ENCODE assay signal across 12 cellular contexts in the genomic region with DNA sequence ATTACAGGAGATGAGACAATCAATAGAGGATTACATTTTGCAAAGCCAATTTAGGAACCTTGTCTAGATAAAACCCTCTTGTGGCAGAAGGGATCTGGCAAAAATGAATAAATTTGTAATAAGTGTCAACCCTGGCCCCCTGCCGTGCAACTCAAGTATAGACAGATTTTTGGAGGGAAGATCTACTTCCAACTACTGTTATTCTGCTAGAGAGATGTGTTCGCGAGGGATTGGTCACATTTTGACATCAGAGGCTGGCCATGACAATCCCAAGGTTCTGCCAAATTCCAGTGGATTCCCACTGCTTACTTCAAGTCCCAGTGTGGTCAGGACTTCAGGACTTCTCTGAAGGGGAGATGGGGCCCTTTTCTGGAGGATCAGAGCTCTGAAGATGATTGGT.
DNase-seq lines count a peak whose midpoint lies in the region; ATAC-seq and TF ChIP-seq lines count a peak whose summit lies in the region.
"Had no signal": no experiment of that assay in that cellular context is flagged by ENCODE, and none has a peak within 500 bp of the region (broad histone marks: within the 10 kb centered on the region; RNA-seq: fewer than 3 reads in every experiment).

No MANE protein-coding gene starts in this region.

- H3K27ac Mint-ChIP-seq in activated CD8-positive, alpha-beta T cell treated with anti-CD3 and anti-CD28 coated beads for 36 hours: no peak overlapping the region
- H3K27ac Mint-ChIP-seq: activated CD4-positive, alpha-beta T cell treated with anti-CD3 and anti-CD28 coated beads for 36 hours had no signal

- H3K9me3 ChIP-seq in IMR-90 (ENCODE audit: control insufficient read depth, insufficient read depth, low read length): no peaks in the 10 kb centered on the region
- no peaks in the 10 kb centered on the region for H3K9me3 ChIP-seq in adrenal gland (replicated peaks in 1 of 3)
- no peaks in the 10 kb centered on the region for H3K9me3 ChIP-seq in hepatocyte (ENCODE audit: low read depth)
- no peaks in the 10 kb centered on the region for H3K9me3 ChIP-seq in thoracic aorta

- H3K36me3 ChIP-seq in IMR-90 (ENCODE audit: control insufficient read depth, insufficient read depth, low read length): no peaks in the 10 kb centered on the region
- no peaks in the 10 kb centered on the region for H3K36me3 ChIP-seq in adrenal gland (replicated peaks in 1 of 2)
- H3K36me3 ChIP-seq in hepatocyte (replicated peaks; ENCODE audit: insufficient read depth, low read depth): no peaks in the 10 kb centered on the region
- H3K36me3 ChIP-seq in thoracic aorta: no peaks in the 10 kb centered on the region

- no peaks in the 10 kb centered on the region for H3K27me3 Mint-ChIP-seq in activated CD8-positive, alpha-beta T cell treated with anti-CD3 and anti-CD28 coated beads for 36 hours
- H3K27me3 Mint-ChIP-seq: activated CD4-positive, alpha-beta T cell treated with anti-CD3 and anti-CD28 coated beads for 36 hours had no signal

- no peak overlapping the region for H3K4me3 ChIP-seq in IMR-90 (ENCODE audit: insufficient read depth, low read depth, low read length)
- H3K4me3 ChIP-seq in adrenal gland: peak overlapping the region in 1 of 4 donors; percentile 19
- no peak overlapping the region for H3K4me3 ChIP-seq in hepatocyte
- H3K4me3 ChIP-seq in thoracic aorta: peak overlapping the region; percentile 43

- peak overlapping the region; percentile 84 for H3K56ac ChIP-seq in IMR-90 (ENCODE audit: extremely low read depth, insufficient read depth, low read length)

- intact Hi-C loops in IMR-90 (cut with micrococcal nuclease): loop anchor here (5.0 kb wide), 3 partner anchors 116 to 176 kb away; no protein-coding TSS in a partner anchor
- intact Hi-C loops in adrenal gland (cut with DNase I): loop anchor here in 1 of 2 donors (10.0 kb wide), 1 partner anchor 163 kb away; no protein-coding TSS in a partner anchor
- intact Hi-C loops in activated CD8-positive, alpha-beta T cell treated with anti-CD3 and anti-CD28 coated beads for 36 hours (cut with micrococcal nuclease): no loop called here

- H3K4me1 ChIP-seq in IMR-90 (ENCODE audit: control insufficient read depth, insufficient read depth, low read length) (peaks cover 50% of the 10 kb centered on the region), adrenal gland (replicated peaks in 1 of 2) (peaks cover 18 to 55% of the 10 kb centered on the region in 2 donors), hepatocyte (ENCODE audit: insufficient read depth) (peaks cover 43% of the 10 kb centered on the region), thoracic aorta (ENCODE audit: control insufficient read depth in 1 of 2, low read depth in 2 of 2) (peaks cover 47 to 95% of the 10 kb centered on the region in 2 donors)

- peak overlapping the region; percentile 34 for H3K18ac ChIP-seq in IMR-90 (ENCODE audit: low read depth, low read length)

- peak overlapping the region; percentile 88 for H3K4ac ChIP-seq in IMR-90 (ENCODE audit: low read depth, low read length)

- H2AFZ ChIP-seq in IMR-90 (replicated peaks; ENCODE audit: low read length, poor library complexity) (no peak overlapping the region), hepatocyte (no peak overlapping the region)

- dilution Hi-C loops in IMR-90 (cut with HindIII; ENCODE audit: low sequenced_read_pairs, unreplicated experiment): no loop called here

- peaks cover 23% of the 10 kb centered on the region for H3K4me1 Mint-ChIP-seq in activated CD8-positive, alpha-beta T cell treated with anti-CD3 and anti-CD28 coated beads for 36 hours (ENCODE audit: low read depth)

- peak overlapping the region; percentile 48 for H3K9ac ChIP-seq in IMR-90 (ENCODE audit: low read depth, low read length)

- H4K5ac ChIP-seq in IMR-90 (ENCODE audit: low read depth, low read length): peak overlapping the region; percentile 32

- ATAC-seq in IMR-90 (ENCODE audit: low read depth) (no peak), thoracic aorta (ENCODE audit: insufficient number of reproducible peaks, low FRiP score, low read depth) (no peak), GM21723 (IDR thresholded peaks at IDR 0.05; ENCODE audit: unreplicated experiment) (no peak)
- no peak for ATAC-seq in activated CD8-positive, alpha-beta T cell treated with anti-CD3 and anti-CD28 coated beads for 36 hours
- ATAC-seq: activated CD4-positive, alpha-beta T cell treated with anti-CD3 and anti-CD28 coated beads for 36 hours had no signal

- CTCF ChIA-PET in IMR-90 (lab: Yijun Ruan, JAX): interaction anchor here (1.4 kb wide), 1 partner anchor 189 kb away, joined by 3 read pairs; no protein-coding TSS in a partner anchor
- CTCF ChIA-PET in activated CD8-positive, alpha-beta T cell treated with anti-CD3 and anti-CD28 coated beads for 36 hours (lab: Charles Lee): interaction anchor here (1.3 kb wide), 1 partner anchor 28 kb away, joined by 4 read pairs; no protein-coding TSS in a partner anchor

- H3K79me2 ChIP-seq in hepatocyte: no peaks in the 10 kb centered on the region

- peak overlapping the region; percentile 74 for H2BK5ac ChIP-seq in IMR-90 (ENCODE audit: low read depth, low read length, poor library complexity, severe bottlenecking)

- H3K23ac ChIP-seq in IMR-90 (ENCODE audit: low read depth, low read length): peak overlapping the region; percentile 85

- peak overlapping the region; percentile 83 for H2BK20ac ChIP-seq in IMR-90 (ENCODE audit: low read depth, low read length)

- H3K9me2 ChIP-seq in hepatocyte (replicated peaks; ENCODE audit: insufficient read depth): no peaks in the 10 kb centered on the region

- H3K36me3 Mint-ChIP-seq in activated CD8-positive, alpha-beta T cell treated with anti-CD3 and anti-CD28 coated beads for 36 hours (ENCODE audit: low read depth): no peaks in the 10 kb centered on the region

- BruUV-seq in IMR-90 (replicated peaks; lab: Mats Ljungman, UMichigan): no TSS peak

- H4K91ac ChIP-seq in IMR-90 (ENCODE audit: insufficient read depth, low read depth, low read length): peak overlapping the region; percentile 73

- POLR2A ChIA-PET in IMR-90 (lab: Charles Lee; ENCODE audit: unreplicated experiment): interaction anchor here (1.0 kb wide), 1 partner anchor 150 kb away, joined by 3 read pairs; no protein-coding TSS in a partner anchor
- POLR2A ChIA-PET in activated CD8-positive, alpha-beta T cell treated with anti-CD3 and anti-CD28 coated beads for 36 hours (lab: Charles Lee): no interaction called here

- H2BK120ac ChIP-seq in IMR-90 (ENCODE audit: low read depth, low read length): peak overlapping the region; percentile 86

- no CpG with 5 or more reads among the region's 3 CpGs for WGBS in IMR-90 (ENCODE audit: extremely low coverage in 2 of 2, insufficient read length in 1 of 2), 2 experiments
- WGBS in adrenal gland, 4 donors: 62 to 80% (median 77%) methylated on average over 3 of the region's 3 CpGs
- WGBS in hepatocyte (ENCODE audit: low lambda C conversion rate, missing lambda C conversion rate): 87% methylated on average over 3 of the region's 3 CpGs

- no peak for TF ChIP-seq POLR2A in IMR-90 (IDR thresholded peaks at IDR 0.05; ENCODE audit: low read depth, low read length)
- TF ChIP-seq POLR2A in adrenal gland (IDR thresholded peaks at IDR 0.05): no peak

- H4K8ac ChIP-seq in IMR-90 (ENCODE audit: low read depth in 2 of 2, low read length in 2 of 2): peak overlapping the region; percentile 12 to 77; a peak in 3 of 4 replicates

- in situ Hi-C loops in IMR-90 (cut with MboI; ENCODE audit: low sequenced_read_pairs): no loop called here

- H3K27ac ChIP-seq in IMR-90 (ENCODE audit: insufficient read depth, low read length): peak overlapping the region; percentile 62
- peak overlapping the region; percentile 24 to 81 (median 70) for H3K27ac ChIP-seq in adrenal gland
- peak overlapping the region; percentile 90 for H3K27ac ChIP-seq in hepatocyte
- peak overlapping the region; percentile 84 to 98 for H3K27ac ChIP-seq in thoracic aorta

- DNase-seq in IMR-90: peak; percentile 69
- DNase-seq in adrenal gland: no peak
- DNase-seq in hepatocyte (ENCODE audit: low spot score): no peak
- DNase-seq in thoracic aorta (ENCODE audit: low spot score): no peak
- no peak for DNase-seq in NAMALWA (ENCODE audit: low spot score)
- no peak for DNase-seq in ureter (ENCODE audit: low spot score)
- no peak for DNase-seq in activated CD8-positive, alpha-beta T cell treated with anti-CD3 and anti-CD28 coated beads for 36 hours
- DNase-seq: activated CD4-positive, alpha-beta T cell treated with anti-CD3 and anti-CD28 coated beads for 36 hours; activated naive CD4-positive, alpha-beta T cell treated with Interleukin-2 at 50 U/mL for 16 hours; DMS79; RPMI8226 had no signal

- H3K14ac ChIP-seq in IMR-90 (replicated peaks; ENCODE audit: low read depth, low read length): peak overlapping the region; percentile 75

- TF ChIP-seq CTCF in IMR-90 (conservative IDR thresholded peaks at IDR 0.05; ENCODE audit: low read depth, low read length) (peak; percentile 32), adrenal gland (IDR thresholded peaks at IDR 0.05) (no peak), hepatocyte (IDR thresholded peaks at IDR 0.05; ENCODE audit: poor library complexity) (no peak), thoracic aorta (IDR thresholded peaks at IDR 0.05) (peak; percentile 19)
- no peak for TF ChIP-seq CTCF in activated CD8-positive, alpha-beta T cell treated with anti-CD3 and anti-CD28 coated beads for 36 hours (IDR thresholded peaks at IDR 0.05)

- peaks cover 50 to 87% of the 10 kb centered on the region in 2 experiments for H3K79me1 ChIP-seq in IMR-90 (ENCODE audit: low read depth in 1 of 2, low read length in 2 of 2)

- H2BK15ac ChIP-seq in IMR-90 (ENCODE audit: low read depth, low read length): peak overlapping the region; percentile 55; the same call in 1 of the 3 replicates

- no peak for TF ChIP-seq RAD21 in IMR-90 (IDR thresholded peaks at IDR 0.05; ENCODE audit: low read length)

- H2AK9ac ChIP-seq in IMR-90 (replicated peaks; ENCODE audit: low read depth, low read length, poor library complexity): peak overlapping the region; percentile 38

- peak overlapping the region; percentile 78 for H2AK5ac ChIP-seq in IMR-90 (ENCODE audit: low read depth, low read length)

- peak overlapping the region; percentile 67 for H3K4me2 ChIP-seq in IMR-90 (ENCODE audit: low read depth, low read length)
- peak overlapping the region; percentile 49 for H3K4me2 ChIP-seq in hepatocyte

- H3K27me3 ChIP-seq in IMR-90 (ENCODE audit: control insufficient read depth, insufficient read depth, low read length): no peaks in the 10 kb centered on the region
- H3K27me3 ChIP-seq in adrenal gland: no peaks in the 10 kb centered on the region
- no peaks in the 10 kb centered on the region for H3K27me3 ChIP-seq in hepatocyte
- no peaks in the 10 kb centered on the region for H3K27me3 ChIP-seq in thoracic aorta (replicated peaks; ENCODE audit: insufficient read depth)

- H3K9me3 Mint-ChIP-seq in activated CD8-positive, alpha-beta T cell treated with anti-CD3 and anti-CD28 coated beads for 36 hours: no peaks in the 10 kb centered on the region

- peaks cover 53% of the 10 kb centered on the region for H3K9me1 ChIP-seq in IMR-90 (ENCODE audit: insufficient read depth, low read length)

- H4K20me1 ChIP-seq in IMR-90 (ENCODE audit: insufficient read depth, low read length) (peaks cover 39% of the 10 kb centered on the region), hepatocyte (ENCODE audit: insufficient read depth, poor library complexity, severe bottlenecking) (no peaks in the 10 kb centered on the region)

- no peak overlapping the region for H3K4me3 Mint-ChIP-seq in activated CD8-positive, alpha-beta T cell treated with anti-CD3 and anti-CD28 coated beads for 36 hours
- H3K4me3 Mint-ChIP-seq: activated CD4-positive, alpha-beta T cell treated with anti-CD3 and anti-CD28 coated beads for 36 hours had no signal

Comparison
In these comparisons a context has a peak if more than half of its experiments do, and no peak if none do; other contexts are left out.
1. CTCF ChIP-seq: peak in IMR-90 (single experiment) and thoracic aorta (single experiment); none in adrenal gland (0 of 6), hepatocyte (single experiment) and activated CD8-positive, alpha-beta T cell treated with anti-CD3 and anti-CD28 coated beads for 36 hours (single experiment).
2. Peak in every context shown above with its lines, with median percentiles within 50 percentile points of each other: H3K27ac ChIP-seq.